In genomic region chr1:219324629-219325367, GRCh38 we compare ENCODE assay signal across 8 cellular contexts.
DNase-seq lines count a peak whose midpoint lies in the region; ATAC-seq and TF ChIP-seq lines count a peak whose summit lies in the region.

No MANE protein-coding gene starts in this region.

- no peaks in the 10 kb centered on the region for H3K9me3 ChIP-seq in adipocyte (ENCODE audit: control insufficient read depth, low read length)

- H3K4me1 ChIP-seq in adipocyte (ENCODE audit: control insufficient read depth, insufficient read depth, low read length): peaks cover 18% of the 10 kb centered on the region

- peak; percentile 18 for DNase-seq in activated CD4-positive, alpha-beta T cell treated with anti-CD3 and anti-CD28 coated beads for 48 hours
- DNase-seq in activated CD4-positive, alpha-beta T cell treated with anti-CD3 and anti-CD28 coated beads for 4 hours: no peak
- DNase-seq in adipocyte (ENCODE audit: low read depth) (peak; percentile 83), skeletal muscle cell (ENCODE audit: low read depth) (peak; percentile 86), G401 (ENCODE audit: low spot score) (no peak), erythroblast (lab: John Stamatoyannopoulos, UW) (no peak)

- no peaks in the 10 kb centered on the region for H3K27me3 ChIP-seq in adipocyte (replicated peaks; ENCODE audit: control insufficient read depth, insufficient read depth, low read length)

- H3K4me3 ChIP-seq in adipocyte (ENCODE audit: low read length) (no peak overlapping the region), skeletal muscle cell (ENCODE audit: low read depth, low read length) (no peak overlapping the region)

- H3K36me3 ChIP-seq in adipocyte (ENCODE audit: control insufficient read depth, insufficient read depth, low read length, severe bottlenecking): no peaks in the 10 kb centered on the region

- ATAC-seq in HG03520 (IDR thresholded peaks at IDR 0.05; ENCODE audit: unreplicated experiment) (peak; percentile 97), HG03432 (IDR thresholded peaks at IDR 0.05; ENCODE audit: unreplicated experiment) (no peak)

- no peak for TF ChIP-seq POLR2A in erythroblast (IDR thresholded peaks at IDR 0.05; ENCODE audit: low read length)

- no peak overlapping the region for H3K9ac ChIP-seq in adipocyte (ENCODE audit: low read length)

- in situ Hi-C loops in G401 (cut with HindIII; ENCODE audit: low sequenced_read_pairs): no loop called here

Comparison
In these comparisons a context has a peak if more than half of its experiments do, and no peak if none do; other contexts are left out.
1. DNase-seq: peak in activated CD4-positive, alpha-beta T cell treated with anti-CD3 and anti-CD28 coated beads for 48 hours (single experiment), adipocyte (single experiment) and skeletal muscle cell (single experiment); none in activated CD4-positive, alpha-beta T cell treated with anti-CD3 and anti-CD28 coated beads for 4 hours (0 of 2), G401 (single experiment) and erythroblast (0 of 2).